Comparison of ENCODE assay signal across 23 cellular contexts in genomic region chr17:67658265-67658664, GRCh38. TPM values are rescaled to one million over a fixed set of nuclear protein-coding genes. Genes with fewer than 3 reads are reported as not detected.
A peak's percentile ranks its signal among the peaks of the same experiment; 100 is the strongest.
DNase-seq lines count a peak whose midpoint lies in the region; ATAC-seq and FAIRE-seq lines count a peak whose summit lies in the region.
"Had no signal": no experiment of that assay in that cellular context is flagged by ENCODE, and none has a peak within 500 bp of the region (broad histone marks: within the 10 kb centered on the region; RNA-seq: fewer than 3 reads in every experiment).

No MANE protein-coding gene starts in this region.

- H3K27ac Mint-ChIP-seq in activated naive CD8-positive, alpha-beta T cell = peak overlapping the region; percentile 23
- no peak overlapping the region for H3K27ac Mint-ChIP-seq in activated naive CD8-positive, alpha-beta T cell treated with anti-CD3 and anti-CD28 coated beads, Interleukin-2, amount 50 U/mL, for 24 hours
- peak overlapping the region; percentile 7 for H3K27ac Mint-ChIP-seq in activated T-helper 17 cell treated with anti-CD3 and anti-CD28 coated beads, Interleukin-2, amount 50 U/mL, for 72 hours
- H3K27ac Mint-ChIP-seq in naive thymus-derived CD8-positive, alpha-beta T cell = peak overlapping the region in 7 of 10 donors; percentile 36 to 85 (median 63)

- no peak overlapping the region for H3K4me3 Mint-ChIP-seq in activated naive CD8-positive, alpha-beta T cell
- H3K4me3 Mint-ChIP-seq in activated naive CD8-positive, alpha-beta T cell treated with anti-CD3 and anti-CD28 coated beads, Interleukin-2, amount 50 U/mL, for 24 hours = no peak overlapping the region
- no peak overlapping the region for H3K4me3 Mint-ChIP-seq in activated T-helper 17 cell treated with anti-CD3 and anti-CD28 coated beads, Interleukin-2, amount 50 U/mL, for 72 hours
- no peak overlapping the region for H3K4me3 Mint-ChIP-seq in naive thymus-derived CD8-positive, alpha-beta T cell

- H3K9me3 Mint-ChIP-seq in activated naive CD8-positive, alpha-beta T cell (ENCODE audit: low read depth) = no peaks in the 10 kb centered on the region
- H3K9me3 Mint-ChIP-seq in activated naive CD8-positive, alpha-beta T cell treated with anti-CD3 and anti-CD28 coated beads, Interleukin-2, amount 50 U/mL, for 24 hours = peaks cover 19% of the 10 kb centered on the region
- H3K9me3 Mint-ChIP-seq in activated T-helper 17 cell treated with anti-CD3 and anti-CD28 coated beads, Interleukin-2, amount 50 U/mL, for 72 hours = peaks cover 5% of the 10 kb centered on the region
- peaks cover 0 to 15% (median 9%) of the 10 kb centered on the region in 9 donors for H3K9me3 Mint-ChIP-seq in naive thymus-derived CD8-positive, alpha-beta T cell

- peaks cover 10% of the 10 kb centered on the region for H3K4me1 Mint-ChIP-seq in activated naive CD8-positive, alpha-beta T cell (ENCODE audit: low read depth)
- peaks cover 4% of the 10 kb centered on the region for H3K4me1 Mint-ChIP-seq in activated naive CD8-positive, alpha-beta T cell treated with anti-CD3 and anti-CD28 coated beads, Interleukin-2, amount 50 U/mL, for 24 hours
- H3K4me1 Mint-ChIP-seq in activated T-helper 17 cell treated with anti-CD3 and anti-CD28 coated beads, Interleukin-2, amount 50 U/mL, for 72 hours = peaks cover 4% of the 10 kb centered on the region
- H3K4me1 Mint-ChIP-seq in naive thymus-derived CD8-positive, alpha-beta T cell = peaks cover 11 to 33% (median 15%) of the 10 kb centered on the region in 4 donors

- H3K36me3 Mint-ChIP-seq in activated naive CD8-positive, alpha-beta T cell = peaks cover 25% of the 10 kb centered on the region
- H3K36me3 Mint-ChIP-seq in activated naive CD8-positive, alpha-beta T cell treated with anti-CD3 and anti-CD28 coated beads, Interleukin-2, amount 50 U/mL, for 24 hours (ENCODE audit: low read depth) = peaks cover 43% of the 10 kb centered on the region
- peaks cover 25% of the 10 kb centered on the region for H3K36me3 Mint-ChIP-seq in activated T-helper 17 cell treated with anti-CD3 and anti-CD28 coated beads, Interleukin-2, amount 50 U/mL, for 72 hours (ENCODE audit: low read depth)
- H3K36me3 Mint-ChIP-seq in naive thymus-derived CD8-positive, alpha-beta T cell = peaks cover 31 to 51% (median 50%) of the 10 kb centered on the region in 3 donors

- DNase-seq in activated naive CD8-positive, alpha-beta T cell treated with anti-CD3 and anti-CD28 coated beads, Interleukin-2, amount 50 U/mL, for 24 hours = no peak
- DNase-seq in naive thymus-derived CD8-positive, alpha-beta T cell = no peak
- DNase-seq in RCC 7860 (ENCODE audit: low spot score) (no peak), left cardiac atrium (no peak), kidney tubule cell (ENCODE audit: low spot score) (no peak)
- DNase-seq: AML-193, C1 segment of cervical spinal cord, EL, GF-D8, GM23248, HCEC 1CT, IMR-90, MV-4-11, NCI-H1694, NCI-H2081, NCI-H2171 treated with DMSO at 0.1 percent for 48 hours, NCI-H524 treated with DMSO at 0.1 percent for 48 hours, PC-3, RPMI8226, SHP77 had no signal

- ATAC-seq in activated naive CD8-positive, alpha-beta T cell treated with anti-CD3 and anti-CD28 coated beads, Interleukin-2, amount 50 U/mL, for 24 hours = no peak
- no peak for ATAC-seq in activated T-helper 17 cell treated with anti-CD3 and anti-CD28 coated beads, Interleukin-2, amount 50 U/mL, for 72 hours (replicated peaks)
- ATAC-seq in naive thymus-derived CD8-positive, alpha-beta T cell = no peak
- no peak for ATAC-seq in left cardiac atrium
- ATAC-seq: PC-3 had no signal

- H3K27me3 Mint-ChIP-seq in activated naive CD8-positive, alpha-beta T cell = no peaks in the 10 kb centered on the region
- no peaks in the 10 kb centered on the region for H3K27me3 Mint-ChIP-seq in activated naive CD8-positive, alpha-beta T cell treated with anti-CD3 and anti-CD28 coated beads, Interleukin-2, amount 50 U/mL, for 24 hours
- no peaks in the 10 kb centered on the region for H3K27me3 Mint-ChIP-seq in activated T-helper 17 cell treated with anti-CD3 and anti-CD28 coated beads, Interleukin-2, amount 50 U/mL, for 72 hours
- no peaks in the 10 kb centered on the region for H3K27me3 Mint-ChIP-seq in naive thymus-derived CD8-positive, alpha-beta T cell

- intact Hi-C loops in left cardiac atrium (cut with DNase I) = no loop called here

- POLR2A ChIA-PET in naive thymus-derived CD8-positive, alpha-beta T cell (lab: Charles Lee) = no interaction called here

- FAIRE-seq in RCC 7860 (lab: Jason Lieb, UNC) = no peak
- FAIRE-seq: HTR-8/SVneo had no signal

RNA-seq across cellular contexts. Expression of gene NOL11, which starts 59.5 kb away (rescaled TPM):
- 10 to 100 TPM; 46.1 to 75.4 TPM for total RNA-seq in activated T-helper 17 cell treated with anti-CD3 and anti-CD28 coated beads, Interleukin-2, amount 50 U/mL, for 72 hours
- total RNA-seq in naive thymus-derived CD8-positive, alpha-beta T cell = 10 to 100 TPM; 73.7 to 82.7 TPM
- 10 to 100 TPM; 14.2 to 34.8 (median 25.5) TPM for polyA plus RNA-seq in naive thymus-derived CD8-positive, alpha-beta T cell
- 10 to 100 TPM; 26.1 to 32.4 TPM for total RNA-seq in left cardiac atrium
